ENCODE assay signal across 11 cellular contexts in genomic region chr9:35686222-35687203, GRCh38. TPM values are rescaled to one million over a fixed set of nuclear protein-coding genes. Genes with fewer than 3 reads are reported as not detected.
DNase-seq lines count a peak whose midpoint lies in the region; ATAC-seq and TF ChIP-seq lines count a peak whose summit lies in the region.
"Had no signal": no experiment of that assay in that cellular context is flagged by ENCODE, and none has a peak within 500 bp of the region (broad histone marks: within the 10 kb centered on the region; RNA-seq: fewer than 3 reads in every experiment).

No MANE protein-coding gene starts in this region.

- intact Hi-C loops in lower lobe of right lung (cut with DNase I) (no loop called here), transverse colon (cut with DNase I; ENCODE audit: low total_unique reads) (no loop called here)

- ATAC-seq in lower lobe of right lung, result no peak
- no peak for ATAC-seq in HG02588 (IDR thresholded peaks at IDR 0.05; ENCODE audit: unreplicated experiment)

- in situ Hi-C loops in transverse colon (cut with MboI; ENCODE audit: low pct_ligation_motif_present in 1 of 4, low pct_unique_long_range_greater_than_20kb in 1 of 4, low sequenced_read_pairs in 3 of 4), result loop anchor here in 1 of 4 donors (25.0 kb wide), 1 partner anchor 699 kb away; the partner anchor contains the start of gene DNAJB5

- H3K36me3 ChIP-seq in lower lobe of right lung (peaks cover 11% of the 10 kb centered on the region), transverse colon (peaks cover 0 to 6% (median 0%) of the 10 kb centered on the region in 4 donors)

- WGBS in transverse colon (ENCODE audit: low coverage in 1 of 2), 2 donors, result 64 to 85% methylated on average over 7 to 11 of the region's 11 CpGs

- H3K9me3 ChIP-seq in lower lobe of right lung (no peaks in the 10 kb centered on the region), transverse colon (no peaks in the 10 kb centered on the region)

- H3K4me1 ChIP-seq in lower lobe of right lung (peaks cover 21% of the 10 kb centered on the region), transverse colon (peaks cover 0 to 21% (median 7%) of the 10 kb centered on the region in 4 donors)

- TF ChIP-seq CTCF in cardiac fibroblast (IDR thresholded peaks at IDR 0.05; ENCODE audit: low read depth, low read length), result no peak
- TF ChIP-seq CTCF in lower lobe of right lung (IDR thresholded peaks at IDR 0.05), result no peak
- no peak for TF ChIP-seq CTCF in transverse colon (IDR thresholded peaks at IDR 0.05)

- H3K27me3 ChIP-seq in lower lobe of right lung (ENCODE audit: low read depth), result no peaks in the 10 kb centered on the region
- H3K27me3 ChIP-seq in transverse colon, result no peaks in the 10 kb centered on the region

- peak overlapping the region; percentile 3 to 73 for H3K4me3 ChIP-seq in cardiac fibroblast (replicated peaks in 1 of 2; ENCODE audit: low read depth in 2 of 2, low read length in 2 of 2)
- H3K4me3 ChIP-seq in lower lobe of right lung, result peak overlapping the region; percentile 3
- H3K4me3 ChIP-seq in transverse colon, result peak overlapping the region in 3 of 4 donors; percentile 52 to 75 (median 64)

- TF ChIP-seq POLR2A in transverse colon (IDR thresholded peaks at IDR 0.05), result no peak

- DNase-seq in NAMALWA (ENCODE audit: low spot score), result peak; percentile 75
- peak; percentile 43 to 74 for DNase-seq in cardiac fibroblast (ENCODE audit: low read depth in 2 of 2)
- no peak for DNase-seq in lower lobe of right lung
- DNase-seq in transverse colon, result no peak
- DNase-seq in UCSD-AML1 (lab: John Stamatoyannopoulos, UW; ENCODE audit: unreplicated experiment), result no peak
- DNase-seq in stimulated activated CD4-positive, alpha-beta T cell treated with anti-CD3 and anti-CD28 coated beads, Interleukin-2, amount 100 ng/mL, for 24 hours, result no peak
- DNase-seq: activated naive CD4-positive, alpha-beta T cell treated with Interleukin-2 at 50 U/mL for 16 hours; naive B cell; NCI-H82 had no signal

- H3K27ac ChIP-seq in lower lobe of right lung (no peak overlapping the region), transverse colon (peak overlapping the region; percentile 85 to 95 (median 92))
- H3K27ac ChIP-seq: KMS-11 had no signal

- no peak for TF ChIP-seq EP300 in transverse colon (IDR thresholded peaks at IDR 0.05; ENCODE audit: low read depth)

RNA-seq across cellular contexts. Expression of gene TPM2, which starts 3.2 kb away (rescaled TPM):
- 110 TPM for total RNA-seq in lower lobe of right lung
- total RNA-seq in transverse colon, result 1,000 to 10,000 TPM in 1 of 4 donors, 100 to 1,000 TPM in 3; 493 to 2,531 (median 633) TPM

RNA-seq across cellular contexts. Expression of gene CA9, which starts 12.8 kb away (rescaled TPM):
- total RNA-seq in lower lobe of right lung, result not detected
- total RNA-seq in transverse colon, result not detected

RNA-seq across cellular contexts. Expression of gene ARHGEF39, which starts 21.5 kb away (rescaled TPM):
- total RNA-seq in lower lobe of right lung (1.2 TPM), transverse colon (1 to 10 TPM; 1.6 to 7.4 (median 5.8) TPM)

RNA-seq across cellular contexts. Expression of gene CCDC107, which starts 28.4 kb away (rescaled TPM):
- total RNA-seq in lower lobe of right lung (28.9 TPM), transverse colon (10 to 100 TPM; 32.0 to 50.1 (median 37.2) TPM)

RNA-seq across cellular contexts. Expression of gene RMRP, which starts 28.7 kb away (rescaled TPM):
- total RNA-seq in lower lobe of right lung (24,340 TPM), transverse colon (1,000 to 10,000 TPM; 1,115 to 7,222 (median 2,718) TPM)

Comparison
In these comparisons a context has a peak if more than half of its experiments do, and no peak if none do; other contexts are left out.
1. DNase-seq: peak in NAMALWA (single experiment) and cardiac fibroblast (2 of 2); none in lower lobe of right lung (single experiment), transverse colon (single experiment), UCSD-AML1 (single experiment) and stimulated activated CD4-positive, alpha-beta T cell treated with anti-CD3 and anti-CD28 coated beads, Interleukin-2, amount 100 ng/mL, for 24 hours (0 of 2).
2. H3K4me3 ChIP-seq: peak in every context shown above with its lines; median percentile 64 in transverse colon; 38 in cardiac fibroblast; 3 in lower lobe of right lung.